17 cellular contexts compared by ENCODE assay signal in the genomic region with DNA sequence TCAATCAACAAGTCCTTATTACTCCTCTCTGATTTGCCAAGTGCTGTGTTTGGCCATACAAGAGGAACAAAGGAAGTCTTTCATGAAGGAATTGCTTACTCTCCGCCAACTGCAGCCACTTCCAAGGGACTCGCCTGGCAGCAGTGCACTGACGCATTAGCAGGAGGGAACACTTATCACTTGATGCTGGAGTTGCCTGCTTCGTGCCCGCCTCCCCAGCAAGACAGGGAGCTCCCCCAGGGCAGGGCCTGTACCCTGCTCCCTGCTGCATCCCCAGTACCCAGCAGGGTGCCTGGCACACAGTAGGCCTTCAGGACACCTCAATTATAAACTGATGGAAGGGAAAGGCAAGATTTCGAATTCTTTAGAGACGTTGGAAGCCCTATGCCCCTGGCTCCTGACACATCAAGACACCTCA.
DNase-seq lines count a peak whose midpoint lies in the region; ATAC-seq and TF ChIP-seq lines count a peak whose summit lies in the region.
"Had no signal": no experiment of that assay in that cellular context is flagged by ENCODE, and none has a peak within 500 bp of the region (broad histone marks: within the 10 kb centered on the region; RNA-seq: fewer than 3 reads in every experiment).

No MANE protein-coding gene starts in this region.

- peak overlapping the region; percentile 48 for H3K27ac ChIP-seq in caudate nucleus (ENCODE audit: low read depth, low read length)
- H3K27ac ChIP-seq in right atrium auricular region: no peak overlapping the region
- H3K27ac ChIP-seq: cardiac muscle cell had no signal

- TF ChIP-seq CTCF in right atrium auricular region (IDR thresholded peaks at IDR 0.05) (no peak), GM13976 (IDR thresholded peaks at IDR 0.05; ENCODE audit: borderline replicate concordance, control extremely low read depth, extremely low read depth, insufficient read depth, missing control alignments) (no peak)

- H3K36me3 ChIP-seq in right atrium auricular region: no peaks in the 10 kb centered on the region
- H3K36me3 ChIP-seq: cardiac muscle cell had no signal

- no peaks in the 10 kb centered on the region for H3K9me3 ChIP-seq in right atrium auricular region

- DNase-seq in C1 segment of cervical spinal cord (lab: John Stamatoyannopoulos, UW) (peak in 12 of 14 donors; percentile 24 to 80 (median 60)), caudate nucleus (lab: John Stamatoyannopoulos, UW) (peak in 58 of 61 donors; percentile 10 to 93 (median 68)), right atrium auricular region (ENCODE audit: low spot score) (peak; percentile 70), pons (ENCODE audit: low spot score) (peak; percentile 97), GM13976 (ENCODE audit: low spot score) (no peak), AG08396 (ENCODE audit: low spot score) (no peak), NCI-H526 treated with DMSO at 0.1 percent for 48 hours (lab: John Stamatoyannopoulos, UW) (no peak)
- DNase-seq: activated naive CD4-positive, alpha-beta T cell treated with anti-CD3 and anti-CD28 coated beads, Interleukin-2, amount 50 U/mL, for 16 hours; glutamatergic neuron; HCEC 1CT; IMR-90; naive B cell; NCI-H1092; SIG-M5; T-helper 9 cell had no signal

- ATAC-seq in HG03432 (IDR thresholded peaks at IDR 0.05; ENCODE audit: unreplicated experiment): no peak

- no peaks in the 10 kb centered on the region for H3K4me1 ChIP-seq in right atrium auricular region

- no peaks in the 10 kb centered on the region for H3K27me3 ChIP-seq in right atrium auricular region
- H3K27me3 ChIP-seq: cardiac muscle cell had no signal

- no peak overlapping the region for H3K4me3 ChIP-seq in right atrium auricular region
- H3K4me3 ChIP-seq: cardiac muscle cell had no signal

- in situ Hi-C loops in GM13976 (cut with MboI; ENCODE audit: low sequenced_read_pairs, unreplicated experiment): no loop called here

Comparison
In these comparisons a context has a peak if more than half of its experiments do, and no peak if none do; other contexts are left out.
1. DNase-seq: peak in C1 segment of cervical spinal cord (12 of 14), caudate nucleus (58 of 61), right atrium auricular region (single experiment) and pons (single experiment); none in GM13976 (single experiment), AG08396 (single experiment) and NCI-H526 treated with DMSO at 0.1 percent for 48 hours (single experiment).